2 cellular contexts compared by ENCODE assay signal in the genomic region with DNA sequence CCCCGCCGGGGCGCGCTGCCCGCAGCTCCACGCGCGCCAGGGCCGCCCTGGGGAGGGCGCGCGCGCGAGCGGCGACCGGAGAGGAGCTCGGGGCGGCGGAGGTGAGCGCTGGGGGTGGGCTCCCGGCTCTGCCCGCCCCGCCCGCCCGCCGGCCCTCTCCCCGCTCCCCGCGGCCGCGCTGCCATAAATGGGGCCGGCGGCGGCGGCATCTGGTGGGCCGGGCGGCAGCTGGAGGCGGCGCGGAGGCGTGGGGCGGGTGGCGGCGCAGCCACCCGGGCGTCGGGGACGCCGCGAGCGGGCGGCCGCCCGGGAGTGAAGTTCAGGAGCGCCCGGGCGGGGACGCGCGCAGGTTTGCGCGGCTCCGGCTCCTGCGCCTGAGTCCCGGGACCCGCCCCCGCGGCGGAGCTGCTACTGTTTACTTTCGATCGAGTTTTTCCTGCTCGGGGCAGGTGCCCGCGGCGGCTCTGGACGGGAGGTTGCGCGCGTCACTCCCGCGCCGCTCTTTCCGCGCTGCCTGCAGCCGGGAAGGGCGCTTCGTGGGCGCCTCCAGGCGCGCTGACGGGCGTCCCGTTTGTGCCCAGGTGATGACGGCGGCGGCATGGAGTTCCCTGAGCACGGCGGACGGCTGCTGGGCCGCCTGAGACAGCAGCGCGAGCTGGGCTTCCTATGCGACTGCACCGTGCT.
TF ChIP-seq lines count a peak whose summit lies in the region.

TSS of gene ZBTB42 (plus strand) at position 502 of the 684 bp plus-strand sequence. CDS start at position 599, 97 bp downstream.

TF ChIP-seq in WTC11, 78 proteins besides CTCF, POLR2A, EP300 and RAD21 (continued from another document and continues in another):
- TF ChIP-seq HMGXB4 (CRISPR knock-in tag; IDR thresholded peaks at IDR 0.05) (peak; percentile 52; the same call in 1 of the 2 replicates), ZSCAN18 (CRISPR knock-in tag; IDR thresholded peaks at IDR 0.05) (no peak), ETV6 (CRISPR knock-in tag; IDR thresholded peaks at IDR 0.05) (0 out of 2 replicates have a peak, but pooled peaks have one; percentile 58), ZNF263 (CRISPR knock-in tag; IDR thresholded peaks at IDR 0.05; ENCODE audit: low read depth) (no peak), SMAD3 (CRISPR knock-in tag; IDR thresholded peaks at IDR 0.05; ENCODE audit: borderline replicate concordance) (no peak), GRHL2 (CRISPR knock-in tag; IDR thresholded peaks at IDR 0.05; ENCODE audit: insufficient replicate concordance, severe bottlenecking) (no peak), ZBTB21 (CRISPR knock-in tag; IDR thresholded peaks at IDR 0.05; ENCODE audit: borderline replicate concordance) (no peak), IRF2 (CRISPR knock-in tag; IDR thresholded peaks at IDR 0.05; ENCODE audit: borderline replicate concordance, low read depth) (no peak), MAX (CRISPR knock-in tag; IDR thresholded peaks at IDR 0.05) (no peak), RORB (CRISPR knock-in tag; IDR thresholded peaks at IDR 0.05) (no peak), MYBL2 (CRISPR knock-in tag; IDR thresholded peaks at IDR 0.05) (no peak), ZNF671 (CRISPR knock-in tag; IDR thresholded peaks at IDR 0.05) (no peak), TP53 (CRISPR knock-in tag; IDR thresholded peaks at IDR 0.05) (0 out of 2 replicates have a peak, but pooled peaks have one; percentile 47), JAZF1 (CRISPR knock-in tag; IDR thresholded peaks at IDR 0.05) (no peak), SMAD4 (CRISPR knock-in tag; IDR thresholded peaks at IDR 0.05) (no peak), MXD4 (CRISPR knock-in tag; IDR thresholded peaks at IDR 0.05; ENCODE audit: borderline replicate concordance) (no peak)
- TF ChIP-seq, protein P1, sequence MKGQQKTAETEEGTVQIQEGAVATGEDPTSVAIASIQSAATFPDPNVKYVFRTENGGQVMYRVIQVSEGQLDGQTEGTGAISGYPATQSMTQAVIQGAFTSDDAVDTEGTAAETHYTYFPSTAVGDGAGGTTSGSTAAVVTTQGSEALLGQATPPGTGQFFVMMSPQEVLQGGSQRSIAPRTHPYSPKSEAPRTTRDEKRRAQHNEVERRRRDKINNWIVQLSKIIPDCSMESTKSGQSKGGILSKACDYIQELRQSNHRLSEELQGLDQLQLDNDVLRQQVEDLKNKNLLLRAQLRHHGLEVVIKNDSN (CRISPR knock-in tag; IDR thresholded peaks at IDR 0.05), result no peak
- TF ChIP-seq, protein P2, sequence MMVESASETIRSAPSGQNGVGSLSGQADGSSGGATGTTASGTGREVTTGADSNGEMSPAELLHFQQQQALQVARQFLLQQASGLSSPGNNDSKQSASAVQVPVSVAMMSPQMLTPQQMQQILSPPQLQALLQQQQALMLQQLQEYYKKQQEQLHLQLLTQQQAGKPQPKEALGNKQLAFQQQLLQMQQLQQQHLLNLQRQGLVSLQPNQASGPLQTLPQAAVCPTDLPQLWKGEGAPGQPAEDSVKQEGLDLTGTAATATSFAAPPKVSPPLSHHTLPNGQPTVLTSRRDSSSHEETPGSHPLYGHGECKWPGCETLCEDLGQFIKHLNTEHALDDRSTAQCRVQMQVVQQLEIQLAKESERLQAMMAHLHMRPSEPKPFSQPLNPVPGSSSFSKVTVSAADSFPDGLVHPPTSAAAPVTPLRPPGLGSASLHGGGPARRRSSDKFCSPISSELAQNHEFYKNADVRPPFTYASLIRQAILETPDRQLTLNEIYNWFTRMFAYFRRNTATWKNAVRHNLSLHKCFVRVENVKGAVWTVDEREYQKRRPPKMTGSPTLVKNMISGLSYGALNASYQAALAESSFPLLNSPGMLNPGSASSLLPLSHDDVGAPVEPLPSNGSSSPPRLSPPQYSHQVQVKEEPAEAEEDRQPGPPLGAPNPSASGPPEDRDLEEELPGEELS (CRISPR knock-in tag; IDR thresholded peaks at IDR 0.05), result no peak
- TF ChIP-seq, protein P3, sequence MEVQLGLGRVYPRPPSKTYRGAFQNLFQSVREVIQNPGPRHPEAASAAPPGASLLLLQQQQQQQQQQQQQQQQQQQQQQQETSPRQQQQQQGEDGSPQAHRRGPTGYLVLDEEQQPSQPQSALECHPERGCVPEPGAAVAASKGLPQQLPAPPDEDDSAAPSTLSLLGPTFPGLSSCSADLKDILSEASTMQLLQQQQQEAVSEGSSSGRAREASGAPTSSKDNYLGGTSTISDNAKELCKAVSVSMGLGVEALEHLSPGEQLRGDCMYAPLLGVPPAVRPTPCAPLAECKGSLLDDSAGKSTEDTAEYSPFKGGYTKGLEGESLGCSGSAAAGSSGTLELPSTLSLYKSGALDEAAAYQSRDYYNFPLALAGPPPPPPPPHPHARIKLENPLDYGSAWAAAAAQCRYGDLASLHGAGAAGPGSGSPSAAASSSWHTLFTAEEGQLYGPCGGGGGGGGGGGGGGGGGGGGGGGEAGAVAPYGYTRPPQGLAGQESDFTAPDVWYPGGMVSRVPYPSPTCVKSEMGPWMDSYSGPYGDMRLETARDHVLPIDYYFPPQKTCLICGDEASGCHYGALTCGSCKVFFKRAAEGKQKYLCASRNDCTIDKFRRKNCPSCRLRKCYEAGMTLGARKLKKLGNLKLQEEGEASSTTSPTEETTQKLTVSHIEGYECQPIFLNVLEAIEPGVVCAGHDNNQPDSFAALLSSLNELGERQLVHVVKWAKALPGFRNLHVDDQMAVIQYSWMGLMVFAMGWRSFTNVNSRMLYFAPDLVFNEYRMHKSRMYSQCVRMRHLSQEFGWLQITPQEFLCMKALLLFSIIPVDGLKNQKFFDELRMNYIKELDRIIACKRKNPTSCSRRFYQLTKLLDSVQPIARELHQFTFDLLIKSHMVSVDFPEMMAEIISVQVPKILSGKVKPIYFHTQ (CRISPR knock-in tag; IDR thresholded peaks at IDR 0.05), result no peak

TF ChIP-seq in HepG2, 621 proteins besides CTCF, POLR2A, EP300 and RAD21 (continued from another document and continues in another):
- TF ChIP-seq, protein P4, sequence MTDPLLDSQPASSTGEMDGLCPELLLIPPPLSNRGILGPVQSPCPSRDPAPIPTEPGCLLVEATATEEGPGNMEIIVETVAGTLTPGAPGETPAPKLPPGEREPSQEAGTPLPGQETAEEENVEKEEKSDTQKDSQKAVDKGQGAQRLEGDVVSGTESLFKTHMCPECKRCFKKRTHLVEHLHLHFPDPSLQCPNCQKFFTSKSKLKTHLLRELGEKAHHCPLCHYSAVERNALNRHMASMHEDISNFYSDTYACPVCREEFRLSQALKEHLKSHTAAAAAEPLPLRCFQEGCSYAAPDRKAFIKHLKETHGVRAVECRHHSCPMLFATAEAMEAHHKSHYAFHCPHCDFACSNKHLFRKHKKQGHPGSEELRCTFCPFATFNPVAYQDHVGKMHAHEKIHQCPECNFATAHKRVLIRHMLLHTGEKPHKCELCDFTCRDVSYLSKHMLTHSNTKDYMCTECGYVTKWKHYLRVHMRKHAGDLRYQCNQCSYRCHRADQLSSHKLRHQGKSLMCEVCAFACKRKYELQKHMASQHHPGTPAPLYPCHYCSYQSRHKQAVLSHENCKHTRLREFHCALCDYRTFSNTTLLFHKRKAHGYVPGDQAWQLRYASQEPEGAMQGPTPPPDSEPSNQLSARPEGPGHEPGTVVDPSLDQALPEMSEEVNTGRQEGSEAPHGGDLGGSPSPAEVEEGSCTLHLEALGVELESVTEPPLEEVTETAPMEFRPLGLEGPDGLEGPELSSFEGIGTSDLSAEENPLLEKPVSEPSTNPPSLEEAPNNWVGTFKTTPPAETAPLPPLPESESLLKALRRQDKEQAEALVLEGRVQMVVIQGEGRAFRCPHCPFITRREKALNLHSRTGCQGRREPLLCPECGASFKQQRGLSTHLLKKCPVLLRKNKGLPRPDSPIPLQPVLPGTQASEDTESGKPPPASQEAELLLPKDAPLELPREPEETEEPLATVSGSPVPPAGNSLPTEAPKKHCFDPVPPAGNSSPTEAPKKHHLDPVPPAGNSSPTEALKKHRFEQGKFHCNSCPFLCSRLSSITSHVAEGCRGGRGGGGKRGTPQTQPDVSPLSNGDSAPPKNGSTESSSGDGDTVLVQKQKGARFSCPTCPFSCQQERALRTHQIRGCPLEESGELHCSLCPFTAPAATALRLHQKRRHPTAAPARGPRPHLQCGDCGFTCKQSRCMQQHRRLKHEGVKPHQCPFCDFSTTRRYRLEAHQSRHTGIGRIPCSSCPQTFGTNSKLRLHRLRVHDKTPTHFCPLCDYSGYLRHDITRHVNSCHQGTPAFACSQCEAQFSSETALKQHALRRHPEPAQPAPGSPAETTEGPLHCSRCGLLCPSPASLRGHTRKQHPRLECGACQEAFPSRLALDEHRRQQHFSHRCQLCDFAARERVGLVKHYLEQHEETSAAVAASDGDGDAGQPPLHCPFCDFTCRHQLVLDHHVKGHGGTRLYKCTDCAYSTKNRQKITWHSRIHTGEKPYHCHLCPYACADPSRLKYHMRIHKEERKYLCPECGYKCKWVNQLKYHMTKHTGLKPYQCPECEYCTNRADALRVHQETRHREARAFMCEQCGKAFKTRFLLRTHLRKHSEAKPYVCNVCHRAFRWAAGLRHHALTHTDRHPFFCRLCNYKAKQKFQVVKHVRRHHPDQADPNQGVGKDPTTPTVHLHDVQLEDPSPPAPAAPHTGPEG (CRISPR knock-in tag; IDR thresholded peaks at IDR 0.05), result no peak
- TF ChIP-seq ZNF207 (IDR thresholded peaks at IDR 0.05; ENCODE audit: borderline replicate concordance) (no peak), AHR (CRISPR knock-in tag; IDR thresholded peaks at IDR 0.05) (no peak), MAF1 (CRISPR knock-in tag; IDR thresholded peaks at IDR 0.05; ENCODE audit: borderline replicate concordance) (no peak), NFYC (CRISPR knock-in tag; IDR thresholded peaks at IDR 0.05) (no peak), ZNF24 (IDR thresholded peaks at IDR 0.05) (no peak), DMAP1 (CRISPR knock-in tag; IDR thresholded peaks at IDR 0.05) (no peak), SIN3B (IDR thresholded peaks at IDR 0.05; ENCODE audit: low read length) (no peak), RBFOX2 (IDR thresholded peaks at IDR 0.05; ENCODE audit: low read depth, low read length) (peak; percentile 79), ZNF513 (CRISPR knock-in tag; conservative IDR thresholded peaks at IDR 0.05) (no peak), ZNF3 (CRISPR knock-in tag; IDR thresholded peaks at IDR 0.05) (no peak), PHF21A (CRISPR knock-in tag; IDR thresholded peaks at IDR 0.05) (peak; percentile 79), ZNF678 (CRISPR knock-in tag; IDR thresholded peaks at IDR 0.05) (no peak; the same call in 1 of the 2 replicates), ZNF136 (CRISPR knock-in tag; IDR thresholded peaks at IDR 0.05; ENCODE audit: low read depth) (no peak), ZNF234 (CRISPR knock-in tag; conservative IDR thresholded peaks at IDR 0.05) (no peak), CEBPG (CRISPR knock-in tag; IDR thresholded peaks at IDR 0.05) (no peak), ZNF331 (CRISPR knock-in tag; IDR thresholded peaks at IDR 0.05) (no peak), ZNF572 (CRISPR knock-in tag; IDR thresholded peaks at IDR 0.05) (no peak), HOXA3 (CRISPR knock-in tag; IDR thresholded peaks at IDR 0.05) (no peak; the same call in 1 of the 2 replicates), ZNF564 (CRISPR knock-in tag; IDR thresholded peaks at IDR 0.05) (peak; percentile 50; the same call in 1 of the 2 replicates), RAD51 (IDR thresholded peaks at IDR 0.05; ENCODE audit: borderline replicate concordance) (no peak)
- TF ChIP-seq, protein P5, sequence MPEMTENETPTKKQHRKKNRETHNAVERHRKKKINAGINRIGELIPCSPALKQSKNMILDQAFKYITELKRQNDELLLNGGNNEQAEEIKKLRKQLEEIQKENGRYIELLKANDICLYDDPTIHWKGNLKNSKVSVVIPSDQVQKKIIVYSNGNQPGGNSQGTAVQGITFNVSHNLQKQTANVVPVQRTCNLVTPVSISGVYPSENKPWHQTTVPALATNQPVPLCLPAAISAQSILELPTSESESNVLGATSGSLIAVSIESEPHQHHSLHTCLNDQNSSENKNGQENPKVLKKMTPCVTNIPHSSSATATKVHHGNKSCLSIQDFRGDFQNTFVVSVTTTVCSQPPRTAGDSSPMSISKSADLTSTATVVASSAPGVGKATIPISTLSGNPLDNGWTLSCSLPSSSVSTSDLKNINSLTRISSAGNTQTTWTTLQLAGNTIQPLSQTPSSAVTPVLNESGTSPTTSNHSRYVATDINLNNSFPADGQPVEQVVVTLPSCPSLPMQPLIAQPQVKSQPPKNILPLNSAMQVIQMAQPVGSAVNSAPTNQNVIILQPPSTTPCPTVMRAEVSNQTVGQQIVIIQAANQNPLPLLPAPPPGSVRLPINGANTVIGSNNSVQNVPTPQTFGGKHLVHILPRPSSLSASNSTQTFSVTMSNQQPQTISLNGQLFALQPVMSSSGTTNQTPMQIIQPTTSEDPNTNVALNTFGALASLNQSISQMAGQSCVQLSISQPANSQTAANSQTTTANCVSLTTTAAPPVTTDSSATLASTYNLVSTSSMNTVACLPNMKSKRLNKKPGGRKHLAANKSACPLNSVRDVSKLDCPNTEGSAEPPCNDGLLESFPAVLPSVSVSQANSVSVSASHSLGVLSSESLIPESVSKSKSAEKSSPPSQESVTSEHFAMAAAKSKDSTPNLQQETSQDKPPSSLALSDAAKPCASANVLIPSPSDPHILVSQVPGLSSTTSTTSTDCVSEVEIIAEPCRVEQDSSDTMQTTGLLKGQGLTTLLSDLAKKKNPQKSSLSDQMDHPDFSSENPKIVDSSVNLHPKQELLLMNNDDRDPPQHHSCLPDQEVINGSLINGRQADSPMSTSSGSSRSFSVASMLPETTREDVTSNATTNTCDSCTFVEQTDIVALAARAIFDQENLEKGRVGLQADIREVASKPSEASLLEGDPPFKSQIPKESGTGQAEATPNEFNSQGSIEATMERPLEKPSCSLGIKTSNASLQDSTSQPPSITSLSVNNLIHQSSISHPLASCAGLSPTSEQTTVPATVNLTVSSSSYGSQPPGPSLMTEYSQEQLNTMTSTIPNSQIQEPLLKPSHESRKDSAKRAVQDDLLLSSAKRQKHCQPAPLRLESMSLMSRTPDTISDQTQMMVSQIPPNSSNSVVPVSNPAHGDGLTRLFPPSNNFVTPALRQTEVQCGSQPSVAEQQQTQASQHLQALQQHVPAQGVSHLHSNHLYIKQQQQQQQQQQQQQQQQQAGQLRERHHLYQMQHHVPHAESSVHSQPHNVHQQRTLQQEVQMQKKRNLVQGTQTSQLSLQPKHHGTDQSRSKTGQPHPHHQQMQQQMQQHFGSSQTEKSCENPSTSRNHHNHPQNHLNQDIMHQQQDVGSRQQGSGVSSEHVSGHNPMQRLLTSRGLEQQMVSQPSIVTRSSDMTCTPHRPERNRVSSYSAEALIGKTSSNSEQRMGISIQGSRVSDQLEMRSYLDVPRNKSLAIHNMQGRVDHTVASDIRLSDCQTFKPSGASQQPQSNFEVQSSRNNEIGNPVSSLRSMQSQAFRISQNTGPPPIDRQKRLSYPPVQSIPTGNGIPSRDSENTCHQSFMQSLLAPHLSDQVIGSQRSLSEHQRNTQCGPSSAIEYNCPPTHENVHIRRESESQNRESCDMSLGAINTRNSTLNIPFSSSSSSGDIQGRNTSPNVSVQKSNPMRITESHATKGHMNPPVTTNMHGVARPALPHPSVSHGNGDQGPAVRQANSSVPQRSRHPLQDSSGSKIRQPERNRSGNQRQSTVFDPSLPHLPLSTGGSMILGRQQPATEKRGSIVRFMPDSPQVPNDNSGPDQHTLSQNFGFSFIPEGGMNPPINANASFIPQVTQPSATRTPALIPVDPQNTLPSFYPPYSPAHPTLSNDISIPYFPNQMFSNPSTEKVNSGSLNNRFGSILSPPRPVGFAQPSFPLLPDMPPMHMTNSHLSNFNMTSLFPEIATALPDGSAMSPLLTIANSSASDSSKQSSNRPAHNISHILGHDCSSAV (CRISPR knock-in tag; IDR thresholded peaks at IDR 0.05; ENCODE audit: borderline replicate concordance), result no peak
